ENCODE assay signal across 9 cellular contexts in genomic region chr9:110049699-110050450, GRCh38.
DNase-seq lines count a peak whose midpoint lies in the region; TF ChIP-seq lines count a peak whose summit lies in the region.
"Had no signal": no experiment of that assay in that cellular context is flagged by ENCODE, and none has a peak within 500 bp of the region (broad histone marks: within the 10 kb centered on the region; RNA-seq: fewer than 3 reads in every experiment).

No MANE protein-coding gene starts in this region.

- H3K4me1 Mint-ChIP-seq in activated CD4-positive, alpha-beta memory T cell treated with anti-CD3 and anti-CD28 coated beads, Interleukin-2, amount 10 ng/mL, durations not matched to agents 7 days and 5 days: peaks cover 49% of the 10 kb centered on the region

- peak overlapping the region; percentile 90 for H3K4me3 ChIP-seq in Jurkat, Clone E6-1 (ENCODE audit: low read length)
- H3K4me3 ChIP-seq in fibroblast of the aortic adventitia (ENCODE audit: low read depth, low read length) (peak overlapping the region; percentile 95), neutrophil (ENCODE audit: low read depth in 1 of 2, low read length in 1 of 2) (peak overlapping the region; percentile 52 to 63)

- no peaks in the 10 kb centered on the region for H3K9me3 Mint-ChIP-seq in activated CD4-positive, alpha-beta memory T cell treated with anti-CD3 and anti-CD28 coated beads, Interleukin-2, amount 10 ng/mL, durations not matched to agents 7 days and 5 days

- H3K27me3 Mint-ChIP-seq in activated CD4-positive, alpha-beta memory T cell treated with anti-CD3 and anti-CD28 coated beads, Interleukin-2, amount 10 ng/mL, durations not matched to agents 7 days and 5 days: peaks cover 13% of the 10 kb centered on the region

- POLR2A ChIA-PET in activated CD4-positive, alpha-beta memory T cell treated with anti-CD3 and anti-CD28 coated beads, Interleukin-2, amount 10 ng/mL, durations not matched to agents 7 days and 5 days (lab: Charles Lee): interaction anchor here (1.0 to 6.7 kb wide), 17 partner anchors 11 to 207 kb away, joined by 3 to 94 read pairs (median 7); partner anchors contain the start of gene TXN

- no peak overlapping the region for H3K27ac ChIP-seq in neutrophil
- H3K27ac ChIP-seq: 22Rv1 had no signal

- DNase-seq in DMS 273 (lab: John Stamatoyannopoulos, UW; ENCODE audit: unreplicated experiment): peak; percentile 60
- DNase-seq in DMS 273 treated with DMSO at 0.1 percent for 48 hours (lab: John Stamatoyannopoulos, UW): no peak
- no peak for DNase-seq in Jurkat, Clone E6-1 (ENCODE audit: low read depth, low spot score)
- peak; percentile 36 for DNase-seq in activated CD4-positive, alpha-beta memory T cell treated with anti-CD3 and anti-CD28 coated beads, Interleukin-2, amount 10 ng/mL, durations not matched to agents 7 days and 5 days
- DNase-seq in fibroblast of the aortic adventitia (ENCODE audit: low read depth): peak; percentile 34
- DNase-seq in hippocampal formation (lab: John Stamatoyannopoulos, UW): no peak
- no peak for DNase-seq in NCI-H524 treated with DMSO at 0.1 percent for 48 hours (lab: John Stamatoyannopoulos, UW)

- no peaks in the 10 kb centered on the region for H3K9me3 ChIP-seq in neutrophil

- CTCF ChIA-PET in activated CD4-positive, alpha-beta memory T cell treated with anti-CD3 and anti-CD28 coated beads, Interleukin-2, amount 10 ng/mL, durations not matched to agents 7 days and 5 days (lab: Charles Lee): interaction anchor here (0.6 to 1.9 kb wide), 6 partner anchors 14 to 146 kb away, joined by 3 to 6 read pairs (median 4); no protein-coding TSS in a partner anchor

- peaks cover 40% of the 10 kb centered on the region for H3K27me3 ChIP-seq in neutrophil

- peaks cover 20% of the 10 kb centered on the region for H3K36me3 Mint-ChIP-seq in activated CD4-positive, alpha-beta memory T cell treated with anti-CD3 and anti-CD28 coated beads, Interleukin-2, amount 10 ng/mL, durations not matched to agents 7 days and 5 days (ENCODE audit: low read depth)

- no peak for TF ChIP-seq CTCF in fibroblast of the aortic adventitia (IDR thresholded peaks at IDR 0.05; ENCODE audit: insufficient read depth, low read length)
- TF ChIP-seq CTCF in neutrophil (IDR thresholded peaks at IDR 0.05): no peak

- peaks cover 25 to 30% of the 10 kb centered on the region in 2 experiments for H3K4me1 ChIP-seq in neutrophil (ENCODE audit: control insufficient read depth in 1 of 2, insufficient read depth in 1 of 2, low read depth in 1 of 2, low read length in 1 of 2)

- H3K4me3 Mint-ChIP-seq in activated CD4-positive, alpha-beta memory T cell treated with anti-CD3 and anti-CD28 coated beads, Interleukin-2, amount 10 ng/mL, durations not matched to agents 7 days and 5 days: peak overlapping the region; percentile 96

- H3K27ac Mint-ChIP-seq in activated CD4-positive, alpha-beta memory T cell treated with anti-CD3 and anti-CD28 coated beads, Interleukin-2, amount 10 ng/mL, durations not matched to agents 7 days and 5 days: peak overlapping the region; percentile 78

- no peaks in the 10 kb centered on the region for H3K36me3 ChIP-seq in neutrophil

Comparison
In these comparisons a context has a peak if more than half of its experiments do, and no peak if none do; other contexts are left out.
1. DNase-seq: peak in DMS 273 (single experiment), activated CD4-positive, alpha-beta memory T cell treated with anti-CD3 and anti-CD28 coated beads, Interleukin-2, amount 10 ng/mL, durations not matched to agents 7 days and 5 days (single experiment) and fibroblast of the aortic adventitia (single experiment); none in DMS 273 treated with DMSO at 0.1 percent for 48 hours (single experiment), Jurkat, Clone E6-1 (single experiment), hippocampal formation (0 of 2) and NCI-H524 treated with DMSO at 0.1 percent for 48 hours (single experiment).
2. Peak in every context shown above with its lines, with median percentiles within 50 percentile points of each other: H3K4me3 ChIP-seq.